ENCODE assay signal across 15 cellular contexts in genomic region chr15:34855893-34856292, GRCh38.
A peak's percentile ranks its signal among the peaks of the same experiment; 100 is the strongest.
DNase-seq lines count a peak whose midpoint lies in the region; ATAC-seq and TF ChIP-seq lines count a peak whose summit lies in the region.
"Had no signal": no experiment of that assay in that cellular context is flagged by ENCODE, and none has a peak within 500 bp of the region (broad histone marks: within the 10 kb centered on the region; RNA-seq: fewer than 3 reads in every experiment).

No MANE protein-coding gene starts in this region.

- H3K36me3 ChIP-seq in cardiac muscle cell = peaks cover 24% of the 10 kb centered on the region
- H3K36me3 ChIP-seq in tibial nerve = peaks cover 0 to 40% (median 3%) of the 10 kb centered on the region in 3 donors

- H3K27me3 Mint-ChIP-seq in activated T-cell treated with anti-CD3 and anti-CD28 coated beads, Interleukin-2, amount 50 U/mL, for 24 hours = no peaks in the 10 kb centered on the region
- H3K27me3 Mint-ChIP-seq: activated CD4-positive, alpha-beta T cell treated with anti-CD3 and anti-CD28 coated beads, Interleukin-2, amount 10 ng/mL, durations not matched to agents 7 days and 5 days had no signal

- H3K4me3 ChIP-seq in cardiac muscle cell (no peak overlapping the region), tibial nerve (no peak overlapping the region)

- TF ChIP-seq CTCF in cardiac muscle cell (IDR thresholded peaks at IDR 0.05; ENCODE audit: low read depth, low read length) (no peak), tibial nerve (IDR thresholded peaks at IDR 0.05) (no peak)

- no peak overlapping the region for H3K4me3 Mint-ChIP-seq in activated T-cell treated with anti-CD3 and anti-CD28 coated beads, Interleukin-2, amount 50 U/mL, for 24 hours
- H3K4me3 Mint-ChIP-seq: activated CD4-positive, alpha-beta T cell treated with anti-CD3 and anti-CD28 coated beads, Interleukin-2, amount 10 ng/mL, durations not matched to agents 7 days and 5 days; immature natural killer cell; nephron; stimulated activated effector memory CD8-positive, alpha-beta T cell treated with anti-CD3 and anti-CD28 coated beads, Interleukin-12 subunit alpha, Interleukin-12 subunit beta, amount 100 ng/mL, for 72 hours had no signal

- H3K36me3 Mint-ChIP-seq in activated T-cell treated with anti-CD3 and anti-CD28 coated beads, Interleukin-2, amount 50 U/mL, for 24 hours (ENCODE audit: low read depth) = peaks cover 80% of the 10 kb centered on the region

- H3K9me3 ChIP-seq in cardiac muscle cell (ENCODE audit: low read depth) = no peaks in the 10 kb centered on the region
- H3K9me3 ChIP-seq in tibial nerve = no peaks in the 10 kb centered on the region

- ATAC-seq in GM18870 (IDR thresholded peaks at IDR 0.05; ENCODE audit: unreplicated experiment) = no peak
- ATAC-seq: stimulated activated effector memory CD8-positive, alpha-beta T cell treated with anti-CD3 and anti-CD28 coated beads, Interleukin-12 subunit alpha, Interleukin-12 subunit beta, amount 100 ng/mL, for 72 hours had no signal

- H3K4me1 Mint-ChIP-seq in activated T-cell treated with anti-CD3 and anti-CD28 coated beads, Interleukin-2, amount 50 U/mL, for 24 hours (ENCODE audit: low read depth) = peaks cover 11% of the 10 kb centered on the region
- H3K4me1 Mint-ChIP-seq: activated CD4-positive, alpha-beta T cell treated with anti-CD3 and anti-CD28 coated beads, Interleukin-2, amount 10 ng/mL, durations not matched to agents 7 days and 5 days; immature natural killer cell; stimulated activated effector memory CD8-positive, alpha-beta T cell treated with anti-CD3 and anti-CD28 coated beads, Interleukin-12 subunit alpha, Interleukin-12 subunit beta, amount 100 ng/mL, for 72 hours had no signal

- H3K4me1 ChIP-seq in cardiac muscle cell (ENCODE audit: low read depth) = peaks cover 14% of the 10 kb centered on the region
- peaks cover 0 to 40% (median 20%) of the 10 kb centered on the region in 4 donors for H3K4me1 ChIP-seq in tibial nerve

- TF ChIP-seq POLR2A in tibial nerve (IDR thresholded peaks at IDR 0.05) = no peak

- H3K27ac Mint-ChIP-seq in activated T-cell treated with anti-CD3 and anti-CD28 coated beads, Interleukin-2, amount 50 U/mL, for 24 hours = peak overlapping the region; percentile 64
- H3K27ac Mint-ChIP-seq: activated CD4-positive, alpha-beta T cell treated with anti-CD3 and anti-CD28 coated beads, Interleukin-2, amount 10 ng/mL, durations not matched to agents 7 days and 5 days; activated naive CD4-positive, alpha-beta T cell treated with anti-CD3 and anti-CD28 coated beads, Interleukin-2, amount 50 U/mL, for 72 hours; nephron; stimulated activated effector memory CD8-positive, alpha-beta T cell treated with anti-CD3 and anti-CD28 coated beads, Interleukin-12 subunit alpha, Interleukin-12 subunit beta, amount 100 ng/mL, for 72 hours had no signal

- TF ChIP-seq EP300 in tibial nerve (IDR thresholded peaks at IDR 0.05) = no peak

- peak overlapping the region; percentile 54 for H3K27ac ChIP-seq in cardiac muscle cell
- no peak overlapping the region for H3K27ac ChIP-seq in tibial nerve

- no peaks in the 10 kb centered on the region for H3K9me3 Mint-ChIP-seq in activated T-cell treated with anti-CD3 and anti-CD28 coated beads, Interleukin-2, amount 50 U/mL, for 24 hours
- H3K9me3 Mint-ChIP-seq: activated CD4-positive, alpha-beta T cell treated with anti-CD3 and anti-CD28 coated beads, Interleukin-2, amount 10 ng/mL, durations not matched to agents 7 days and 5 days; activated naive CD4-positive, alpha-beta T cell treated with anti-CD3 and anti-CD28 coated beads, Interleukin-2, amount 50 U/mL, for 72 hours; immature natural killer cell; nephron; stimulated activated effector memory CD8-positive, alpha-beta T cell treated with anti-CD3 and anti-CD28 coated beads, Interleukin-12 subunit alpha, Interleukin-12 subunit beta, amount 100 ng/mL, for 72 hours had no signal

- H3K27me3 ChIP-seq in cardiac muscle cell (no peaks in the 10 kb centered on the region), tibial nerve (no peaks in the 10 kb centered on the region)

- no peak for DNase-seq in activated T-cell treated with anti-CD3 and anti-CD28 coated beads, Interleukin-2, amount 50 U/mL, for 24 hours
- no peak for DNase-seq in activated T-cell treated with anti-CD3 and anti-CD28 coated beads, Interleukin-2, amount 50 U/mL, for 1 hour
- DNase-seq in anterior cingulate cortex (lab: John Stamatoyannopoulos, UW) (peak in 40 of 58 donors; percentile 3 to 80 (median 24)), cardiac muscle cell (ENCODE audit: low read depth in 1 of 2, low spot score in 1 of 2) (peak in 1 of 2 donors; percentile 11), stromal cell of bone marrow (ENCODE audit: low read depth) (peak; percentile 49), SHP77 (lab: John Stamatoyannopoulos, UW) (no peak), tibial nerve (ENCODE audit: low spot score in 2 of 2) (no peak)
- DNase-seq: activated CD4-positive, alpha-beta T cell treated with anti-CD3 and anti-CD28 coated beads, Interleukin-2, amount 10 ng/mL, durations not matched to agents 7 days and 5 days; DMS79; immature natural killer cell; NCI-H82 had no signal

Comparison
In these comparisons a context has a peak if more than half of its experiments do, and no peak if none do; other contexts are left out.
1. DNase-seq: peak in anterior cingulate cortex (40 of 58) and stromal cell of bone marrow (single experiment); none in activated T-cell treated with anti-CD3 and anti-CD28 coated beads, Interleukin-2, amount 50 U/mL, for 24 hours (single experiment), activated T-cell treated with anti-CD3 and anti-CD28 coated beads, Interleukin-2, amount 50 U/mL, for 1 hour (single experiment), SHP77 (0 of 2) and tibial nerve (0 of 2).